11 cellular contexts compared by ENCODE assay signal in the genomic region with DNA sequence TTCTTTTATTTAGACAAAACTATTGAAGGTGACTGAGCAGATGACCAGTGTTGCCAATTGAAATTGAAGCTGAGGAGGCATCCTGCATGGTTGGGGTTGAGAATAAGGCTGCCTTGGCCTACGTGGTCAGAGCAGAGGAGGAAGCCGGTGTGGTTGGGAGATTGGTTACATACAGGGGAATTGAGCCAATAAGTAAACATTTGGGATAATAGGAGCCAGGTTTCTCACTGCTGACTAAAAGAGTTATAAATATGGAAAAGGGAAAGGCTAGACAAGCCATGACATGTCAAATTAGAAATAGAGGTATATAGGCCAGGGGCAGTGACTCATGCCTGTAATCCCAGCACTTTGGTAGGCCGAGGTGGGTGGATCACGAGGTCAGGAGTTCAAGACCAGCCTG. TPM values are rescaled to one million over a fixed set of nuclear protein-coding genes. Genes with fewer than 3 reads are reported as not detected.
DNase-seq lines count a peak whose midpoint lies in the region; ATAC-seq and TF ChIP-seq lines count a peak whose summit lies in the region.
"Had no signal": no experiment of that assay in that cellular context is flagged by ENCODE, and none has a peak within 500 bp of the region (broad histone marks: within the 10 kb centered on the region; RNA-seq: fewer than 3 reads in every experiment).

No MANE protein-coding gene starts in this region.

- H3K4me1 ChIP-seq in ascending aorta, result no peaks in the 10 kb centered on the region
- H3K4me1 ChIP-seq: spleen had no signal

- H3K27me3 ChIP-seq in ascending aorta, result no peaks in the 10 kb centered on the region
- H3K27me3 ChIP-seq: spleen had no signal

- ATAC-seq in left lobe of liver (peak; percentile 71), HG02623 (IDR thresholded peaks at IDR 0.05; ENCODE audit: unreplicated experiment) (no peak), GM21390 (IDR thresholded peaks at IDR 0.05; ENCODE audit: unreplicated experiment) (no peak)
- ATAC-seq: Panc1 had no signal

- no peaks in the 10 kb centered on the region for H3K9me3 ChIP-seq in ascending aorta

- peak overlapping the region; percentile 12 to 57 for H3K27ac ChIP-seq in ascending aorta
- H3K27ac ChIP-seq: spleen had no signal

- no peaks in the 10 kb centered on the region for H3K36me3 ChIP-seq in ascending aorta
- H3K36me3 ChIP-seq: spleen had no signal

- intact Hi-C loops in ascending aorta (cut with DNase I), result no loop called here

- DNase-seq in Daoy (ENCODE audit: low read depth), result peak; percentile 80
- peak; percentile 22 for DNase-seq in NCI-H1105 treated with DMSO at 0.1 percent for 48 hours (lab: John Stamatoyannopoulos, UW)
- DNase-seq in ascending aorta (ENCODE audit: low spot score in 2 of 2), result no peak
- no peak for DNase-seq in left lobe of liver (ENCODE audit: low spot score)
- no peak for DNase-seq in NCI-H128 (lab: John Stamatoyannopoulos, UW; ENCODE audit: unreplicated experiment)
- no peak for DNase-seq in C1 segment of cervical spinal cord (lab: John Stamatoyannopoulos, UW)
- DNase-seq: NCI-H1436 treated with DMSO at 0.1 percent for 48 hours, spleen had no signal

- no peak for TF ChIP-seq CTCF in ascending aorta (IDR thresholded peaks at IDR 0.05)

- no peak overlapping the region for H3K4me3 ChIP-seq in ascending aorta
- H3K4me3 ChIP-seq: spleen had no signal

RNA-seq across cellular contexts. Expression of a gene that starts 15.8 kb away (rescaled TPM):
- total RNA-seq in Daoy (2014; rRNA removed; shearing (Covaris generic)), result 75.5 and 81.5 TPM in 2 replicates
- 6.2 TPM for total RNA-seq in ascending aorta
- total RNA-seq in left lobe of liver, result 8.3 TPM

Comparison
In these comparisons a context has a peak if more than half of its experiments do, and no peak if none do; other contexts are left out.
1. DNase-seq: peak in Daoy (single experiment) and NCI-H1105 treated with DMSO at 0.1 percent for 48 hours (single experiment); none in ascending aorta (0 of 2), left lobe of liver (single experiment), NCI-H128 (single experiment) and C1 segment of cervical spinal cord (0 of 14).